ENCODE assay signal across 1 cellular context in genomic region chr12:31732926-31733548, GRCh38.
TF ChIP-seq lines count a peak whose summit lies in the region.

No MANE protein-coding gene starts in this region.

TF ChIP-seq in K562, 482 proteins besides CTCF, POLR2A, EP300 and RAD21 (continued from another document and continues in another):
- no peak for TF ChIP-seq CLOCK (CRISPR knock-in tag; IDR thresholded peaks at IDR 0.05; ENCODE audit: borderline replicate concordance)
- TF ChIP-seq STAG1 (CRISPR knock-in tag; IDR thresholded peaks at IDR 0.05; ENCODE audit: borderline replicate concordance) = no peak
- no peak for TF ChIP-seq NR2F6 (CRISPR knock-in tag; IDR thresholded peaks at IDR 0.05)
- TF ChIP-seq IRF1 (CRISPR knock-in tag; IDR thresholded peaks at IDR 0.05; ENCODE audit: borderline replicate concordance) = no peak
- no peak for TF ChIP-seq SRSF3 (IDR thresholded peaks at IDR 0.05; ENCODE audit: insufficient read depth, low read length)
- no peak for TF ChIP-seq CTCFL (IDR thresholded peaks at IDR 0.05; ENCODE audit: borderline replicate concordance, insufficient read depth, low read depth, low read length, poor library complexity, severe bottlenecking)
- no peak for TF ChIP-seq ZNF699 (CRISPR knock-in tag; IDR thresholded peaks at IDR 0.05; ENCODE audit: insufficient replicate concordance)
- TF ChIP-seq HDAC1 (IDR thresholded peaks at IDR 0.05) = 0 out of 4 replicates have a peak, but pooled peaks of 1 of the 2 experiments have one; percentile 17
- no peak for TF ChIP-seq PHB (CRISPR knock-in tag; IDR thresholded peaks at IDR 0.05)
- TF ChIP-seq CREM (IDR thresholded peaks at IDR 0.05; ENCODE audit: low read depth) = no peak
- peak; percentile 92 for TF ChIP-seq SMARCA4 (IDR thresholded peaks at IDR 0.05)
- TF ChIP-seq ZNF431 (CRISPR knock-in tag; IDR thresholded peaks at IDR 0.05) = no peak
- no peak for TF ChIP-seq ZBTB26 (CRISPR knock-in tag; IDR thresholded peaks at IDR 0.05)
- no peak for TF ChIP-seq ZNF449 (CRISPR knock-in tag; IDR thresholded peaks at IDR 0.05)
- TF ChIP-seq ZNF224 (CRISPR knock-in tag; IDR thresholded peaks at IDR 0.05) = no peak
- no peak for TF ChIP-seq BCOR (IDR thresholded peaks at IDR 0.05)
- TF ChIP-seq ZNF124 (CRISPR knock-in tag; IDR thresholded peaks at IDR 0.05) = no peak
- peak; percentile 61; the same call in 1 of the 2 replicates for TF ChIP-seq MYBL2 (IDR thresholded peaks at IDR 0.05; ENCODE audit: low read depth)
- no peak for TF ChIP-seq MYBL2 (CRISPR knock-in tag; IDR thresholded peaks at IDR 0.05; ENCODE audit: borderline replicate concordance)
- TF ChIP-seq CEBPZ (IDR thresholded peaks at IDR 0.05; ENCODE audit: borderline replicate concordance, low read depth, low read length) = no peak
- TF ChIP-seq CEBPB (tag; IDR thresholded peaks at IDR 0.05) = peak; percentile 70
- TF ChIP-seq TCF15 (CRISPR knock-in tag; IDR thresholded peaks at IDR 0.05) = no peak
- no peak for TF ChIP-seq CREB1 (IDR thresholded peaks at IDR 0.05)
- no peak for TF ChIP-seq CREB1 (CRISPR knock-in tag; IDR thresholded peaks at IDR 0.05)
- TF ChIP-seq ZNF696 (CRISPR knock-in tag; conservative IDR thresholded peaks at IDR 0.05) = no peak
- TF ChIP-seq HES1 (IDR thresholded peaks at IDR 0.05; ENCODE audit: low read depth) = no peak
- TF ChIP-seq PTBP1 (IDR thresholded peaks at IDR 0.05; ENCODE audit: low read depth, low read length) = no peak
- no peak for TF ChIP-seq UBTF (IDR thresholded peaks at IDR 0.05; ENCODE audit: borderline replicate concordance in 1 of 2, low read depth in 2 of 2, low read length in 2 of 2)
- TF ChIP-seq TRIM28 (IDR thresholded peaks at IDR 0.05) = no peak
- no peak for TF ChIP-seq ZNF384 (IDR thresholded peaks at IDR 0.05; ENCODE audit: low read depth, low read length)
- peak; percentile 84 for TF ChIP-seq ARID1B (IDR thresholded peaks at IDR 0.05)
- no peak for TF ChIP-seq ETS2 (tag; IDR thresholded peaks at IDR 0.05; ENCODE audit: borderline replicate concordance, poor library complexity, severe bottlenecking)
- TF ChIP-seq HLTF (IDR thresholded peaks at IDR 0.05) = 0 out of 2 replicates have a peak, but pooled peaks have one; percentile 46
- TF ChIP-seq PHF8 (IDR thresholded peaks at IDR 0.05; ENCODE audit: borderline replicate concordance, low read length) = no peak
- no peak for TF ChIP-seq ARHGAP35 (IDR thresholded peaks at IDR 0.05; ENCODE audit: partially characterized antibody)
- TF ChIP-seq NUFIP1 (IDR thresholded peaks at IDR 0.05; ENCODE audit: partially characterized antibody) = no peak
- no peak for TF ChIP-seq KLF1 (tag; IDR thresholded peaks at IDR 0.05)
- no peak for TF ChIP-seq PBX2 (CRISPR knock-in tag; IDR thresholded peaks at IDR 0.05; ENCODE audit: low read depth)
- no peak for TF ChIP-seq PBX2 (tag; conservative IDR thresholded peaks at IDR 0.05; ENCODE audit: low read depth)
- peak; percentile 28; the same call in 1 of the 2 replicates for TF ChIP-seq ATF7 (IDR thresholded peaks at IDR 0.05)
- TF ChIP-seq KLF6 (CRISPR knock-in tag; IDR thresholded peaks at IDR 0.05; ENCODE audit: borderline replicate concordance) = no peak
- TF ChIP-seq FOXO4 (CRISPR knock-in tag; IDR thresholded peaks at IDR 0.05) = no peak
- TF ChIP-seq ATF1 (CRISPR knock-in tag; IDR thresholded peaks at IDR 0.05) = no peak
- TF ChIP-seq ATF1 (tag; IDR thresholded peaks at IDR 0.05) = no peak
- TF ChIP-seq SOX6 (IDR thresholded peaks at IDR 0.05) = peak; percentile 87
